ENCODE assay signal across 8 cellular contexts in the genomic region with DNA sequence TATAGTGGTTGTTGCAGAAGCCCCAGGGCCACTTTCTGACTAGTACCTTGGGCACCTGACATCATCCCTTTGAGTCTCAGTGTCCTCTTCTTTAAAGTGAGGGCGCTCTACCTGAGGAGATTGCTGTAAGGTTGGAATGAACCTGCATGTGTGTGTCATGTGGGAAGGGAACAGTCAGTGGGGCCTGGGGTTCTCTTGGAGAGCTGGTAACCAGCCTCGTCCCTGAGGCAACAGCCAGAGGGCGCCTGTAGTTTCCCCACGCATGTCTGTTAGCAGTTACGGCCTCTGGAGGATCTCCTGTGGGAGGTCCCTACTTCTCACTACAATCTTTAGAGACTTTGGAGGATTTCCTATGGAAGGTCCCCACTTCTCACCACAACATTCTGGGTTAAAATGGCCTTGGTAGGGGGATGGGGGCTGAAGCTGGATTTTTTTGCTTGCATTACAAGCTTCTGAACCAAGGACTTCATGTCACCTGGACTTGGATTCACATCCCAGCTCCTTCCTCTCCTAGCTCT. TPM values are rescaled to one million over a fixed set of nuclear protein-coding genes. Genes with fewer than 3 reads are reported as not detected.
DNase-seq lines count a peak whose midpoint lies in the region; ATAC-seq lines count a peak whose summit lies in the region.
"Not testable (repeated sequence)": the region's sequence is repeated elsewhere in the genome, so short reads cannot be mapped to it uniquely, and the experiment has no call there.

No MANE protein-coding gene starts in this region.

- not testable (repeated sequence) for H3K9me3 ChIP-seq in HUES6 (ENCODE audit: control insufficient read depth, insufficient read depth, low read depth, low read length); mesenchymal stem cell (ENCODE audit: control insufficient read depth, low read length)

- peak overlapping the region in 1 of 2 experiments; percentile 60 for H3K18ac ChIP-seq in mesenchymal stem cell (ENCODE audit: low read depth in 1 of 2, low read length in 2 of 2)

- H3K9ac ChIP-seq in HUES6 (ENCODE audit: low read length), result peak overlapping the region; percentile 94
- H3K9ac ChIP-seq in mesenchymal stem cell (ENCODE audit: low read length), result peak overlapping the region; percentile 98

- H2BK120ac ChIP-seq in mesenchymal stem cell (ENCODE audit: low read depth, low read length), result not testable (repeated sequence)

- H3K36me3 ChIP-seq in HUES6 (ENCODE audit: control insufficient read depth, insufficient read depth, low read length), result not testable (repeated sequence)
- peaks cover 8 to 13% of the 10 kb centered on the region in 2 experiments for H3K36me3 ChIP-seq in mesenchymal stem cell (ENCODE audit: control insufficient read depth in 1 of 2, insufficient read depth in 2 of 2, low read depth in 1 of 2, low read length in 2 of 2)

- ATAC-seq in GM21423 (IDR thresholded peaks at IDR 0.05; ENCODE audit: unreplicated experiment) (peak; percentile 25), esophagus mucosa (peak; percentile 20)

- peaks cover 19% of the 10 kb centered on the region for H3K79me1 ChIP-seq in mesenchymal stem cell (replicated peaks; ENCODE audit: low read length, poor library complexity, severe bottlenecking)

- WGBS in mesenchymal stem cell, result 6% methylated on average over 4 of the region's 5 CpGs

- H2BK5ac ChIP-seq in mesenchymal stem cell (ENCODE audit: low read depth, low read length, poor library complexity, severe bottlenecking), result not testable (repeated sequence)

- peak overlapping the region in 1 of 2 experiments; percentile 9 for H3K4ac ChIP-seq in mesenchymal stem cell (ENCODE audit: low read depth in 1 of 2, low read length in 2 of 2)

- H3K23ac ChIP-seq in mesenchymal stem cell (ENCODE audit: low read length in 2 of 2), result not testable (repeated sequence)

- H3K27ac ChIP-seq in HUES6 (ENCODE audit: low read depth, low read length), result not testable (repeated sequence)
- H3K27ac ChIP-seq in mesenchymal stem cell (ENCODE audit: low read length, poor library complexity, severe bottlenecking), result peak overlapping the region; percentile 36

- not testable (repeated sequence) for H3K14ac ChIP-seq in mesenchymal stem cell (ENCODE audit: low read length in 2 of 2)

- peak overlapping the region; percentile 67 for H2AFZ ChIP-seq in mesenchymal stem cell (ENCODE audit: low read depth, low read length)

- not testable (repeated sequence) for H3K4me1 ChIP-seq in HUES6 (ENCODE audit: control insufficient read depth, insufficient read depth, low read length)
- H3K4me1 ChIP-seq in mesenchymal stem cell (ENCODE audit: control insufficient read depth, insufficient read depth, low read depth, low read length), result peaks cover 16% of the 10 kb centered on the region

- H3K27me3 ChIP-seq in HUES6 (ENCODE audit: control insufficient read depth, insufficient read depth, low read length); mesenchymal stem cell (ENCODE audit: control insufficient read depth in 1 of 2, insufficient read depth in 1 of 2, low read length in 2 of 2): not testable (repeated sequence)

- peak; percentile 34 for DNase-seq in COLO829 (ENCODE audit: low spot score)
- DNase-seq in RKO (ENCODE audit: low spot score), result peak; percentile 51
- peak; percentile 7 for DNase-seq in activated effector memory CD4-positive, alpha-beta T cell treated with Interleukin-2 at 50 U/mL for 16 hours
- DNase-seq in mesenchymal stem cell, result peak; percentile 68
- DNase-seq in stimulated activated CD4-positive, alpha-beta T cell treated with anti-CD3 and anti-CD28 coated beads, Interleukin-4, amount 100 ng/mL, for 1 hour, result peak; percentile 33

- H2AK5ac ChIP-seq in mesenchymal stem cell (ENCODE audit: low read length, severe bottlenecking), result peak overlapping the region; percentile 62

- peak overlapping the region; percentile 99 for H4K8ac ChIP-seq in mesenchymal stem cell (ENCODE audit: low read length)

- peak overlapping the region; percentile 2 for H4K91ac ChIP-seq in mesenchymal stem cell (ENCODE audit: low read length)

- not testable (repeated sequence) for H2BK15ac ChIP-seq in mesenchymal stem cell (ENCODE audit: low read depth, poor library complexity, severe bottlenecking)

- H2BK12ac ChIP-seq in mesenchymal stem cell (ENCODE audit: low read length in 2 of 2), result not testable (repeated sequence)

- H3K4me3 ChIP-seq in HUES6 (ENCODE audit: low read depth, low read length) (peak overlapping the region; percentile 96), mesenchymal stem cell (ENCODE audit: insufficient read depth in 1 of 2, low read depth in 1 of 2, low read length in 2 of 2) (peak overlapping the region; percentile 77 to 98)

- H3K4me2 ChIP-seq in mesenchymal stem cell (ENCODE audit: low read length, poor library complexity, severe bottlenecking), result peak overlapping the region; percentile 87

RNA-seq across cellular contexts. Expression of gene FAHD2A, which starts 0.8 kb away (rescaled TPM):
- 13.6 TPM for total RNA-seq in esophagus mucosa
- polyA plus RNA-seq in mesenchymal stem cell (2013, experiment 1 of 2), result 10.7 TPM
- 11.0 TPM for polyA plus RNA-seq in mesenchymal stem cell (2013, experiment 2 of 2)

Comparison
In these comparisons a context has a peak if more than half of its experiments do, and no peak if none do; other contexts are left out.
1. DNase-seq: peak in every context shown above with its lines; median percentile 68 in mesenchymal stem cell; 51 in RKO; 34 in COLO829; 33 in stimulated activated CD4-positive, alpha-beta T cell treated with anti-CD3 and anti-CD28 coated beads, Interleukin-4, amount 100 ng/mL, for 1 hour; 7 in activated effector memory CD4-positive, alpha-beta T cell treated with Interleukin-2 at 50 U/mL for 16 hours.